ENCODE assay signal across 19 cellular contexts in the genomic region with DNA sequence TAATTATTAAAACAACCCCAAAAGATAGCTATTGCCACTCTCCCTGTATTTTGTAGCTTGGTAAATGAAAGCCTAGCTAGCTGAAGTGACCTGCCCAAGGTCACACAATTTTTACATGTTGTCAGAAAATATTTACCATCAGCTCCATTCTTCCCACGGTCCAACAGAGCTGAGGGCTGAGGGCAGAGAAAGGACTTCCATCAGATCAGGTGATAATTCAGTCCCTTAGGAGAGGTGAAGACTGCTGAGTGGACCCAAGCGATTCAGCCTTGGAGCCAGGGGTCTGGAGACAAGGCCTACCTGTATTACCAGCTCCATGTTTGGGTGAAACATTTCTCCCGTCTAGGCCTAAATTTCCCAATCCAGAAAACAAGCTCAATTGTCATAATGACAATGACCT.
DNase-seq lines count a peak whose midpoint lies in the region; ATAC-seq, FAIRE-seq and TF ChIP-seq lines count a peak whose summit lies in the region.
"Had no signal": no experiment of that assay in that cellular context is flagged by ENCODE, and none has a peak within 500 bp of the region (broad histone marks: within the 10 kb centered on the region; RNA-seq: fewer than 3 reads in every experiment).

No MANE protein-coding gene starts in this region.

- no peak for TF ChIP-seq CTCF in coronary artery (IDR thresholded peaks at IDR 0.05)
- no peak for TF ChIP-seq CTCF in H1 (IDR thresholded peaks at IDR 0.05; ENCODE audit: control extremely low read depth in 1 of 3, insufficient read depth in 1 of 3, low read depth in 1 of 3, low read length in 3 of 3)
- TF ChIP-seq CTCF in osteocyte (IDR thresholded peaks at IDR 0.05), result no peak
- no peak for TF ChIP-seq CTCF in mucosa of descending colon (IDR thresholded peaks at IDR 0.05)

- H3K23me2 ChIP-seq in H1 (ENCODE audit: low read depth, low read length), result no peaks in the 10 kb centered on the region

- TF ChIP-seq EP300 in H1 (IDR thresholded peaks at IDR 0.05; ENCODE audit: borderline replicate concordance in 1 of 2, low read depth in 2 of 2, low read length in 2 of 2), result no peak

- H4K91ac ChIP-seq in H1 (replicated peaks; ENCODE audit: insufficient read length, low read length) (no peak overlapping the region), trophoblast cell (ENCODE audit: low read depth, low read length) (no peak overlapping the region)

- FAIRE-seq in H1 (lab: Jason Lieb, UNC), result no peak
- FAIRE-seq: G401.6, GM12892 had no signal

- WGBS in H1 (ENCODE audit: extremely low coverage in 1 of 2, insufficient coverage in 1 of 2, insufficient read length in 1 of 2, insufficient replicate concordance in 2 of 2, low coverage in 1 of 2, low lambda C conversion rate in 2 of 2, missing lambda C conversion rate in 1 of 2), 2 experiments, result 96% methylated on average over 3 of the region's 3 CpGs; no CpG with 5 or more reads in 1 of the 2 experiments
- no CpG with 5 or more reads among the region's 3 CpGs for WGBS in trophoblast cell (ENCODE audit: extremely low coverage, insufficient coverage, insufficient read length)

- H3K9me3 ChIP-seq in H1 (ENCODE audit: insufficient read depth in 2 of 2, low read depth in 1 of 2, low read length in 1 of 2) (no peaks in the 10 kb centered on the region), trophoblast cell (ENCODE audit: insufficient read depth, low read depth, low read length) (no peaks in the 10 kb centered on the region), mucosa of descending colon (no peaks in the 10 kb centered on the region)
- H3K9me3 ChIP-seq: BLaER1, Caco-2 had no signal

- H3K4me3 ChIP-seq in coronary artery (no peak overlapping the region), H1 (ENCODE audit: extremely low read depth in 1 of 4, insufficient read depth in 2 of 4, low read depth in 3 of 4, low read length in 4 of 4) (no peak overlapping the region), trophoblast cell (ENCODE audit: low read depth, low read length) (no peak overlapping the region), mucosa of descending colon (no peak overlapping the region)
- H3K4me3 ChIP-seq: BLaER1 had no signal

- H3K27me3 ChIP-seq in H1 (replicated peaks in 1 of 4; ENCODE audit: control insufficient read depth in 3 of 4, extremely low read depth in 1 of 4, insufficient read depth in 3 of 4, low read length in 3 of 4) (no peaks in the 10 kb centered on the region), trophoblast cell (ENCODE audit: insufficient read depth, low read length) (no peaks in the 10 kb centered on the region)
- H3K27me3 ChIP-seq: BLaER1 had no signal

- CTCF ChIA-PET in H1 (lab: Charles Lee; ENCODE audit: partially characterized antibody), result interaction anchor here (0.6 to 1.2 kb wide), 4 partner anchors 38 to 1588 kb away, joined by 3 to 5 read pairs (median 3); no protein-coding TSS in a partner anchor

- H2BK120ac ChIP-seq in H1 (replicated peaks; ENCODE audit: low read depth, low read length), result no peak overlapping the region
- H2BK120ac ChIP-seq in trophoblast cell (ENCODE audit: insufficient read depth, low read length, poor library complexity), result no peak overlapping the region

- H3K27me3 Mint-ChIP-seq in osteocyte (ENCODE audit: unreplicated experiment), result no peaks in the 10 kb centered on the region
- H3K27me3 Mint-ChIP-seq: B cell had no signal

- no peak overlapping the region for H3K23ac ChIP-seq in H1 (ENCODE audit: insufficient read length)
- no peak overlapping the region for H3K23ac ChIP-seq in trophoblast cell (ENCODE audit: low read length)

- DNase-seq in coronary artery (ENCODE audit: low spot score), result peak; percentile 47
- no peak for DNase-seq in H1 (ENCODE audit: low read depth in 1 of 2, low spot score in 2 of 2)
- DNase-seq in osteocyte (ENCODE audit: extremely low spot score, unreplicated experiment), result peak; percentile 36
- no peak for DNase-seq in dedifferentiated amniotic fluid mesenchymal stem cell (ENCODE audit: extremely low spot score)
- DNase-seq in trophoblast cell, result no peak
- DNase-seq in mucosa of descending colon, result no peak
- DNase-seq: Caco-2; CD4-positive, CD25-positive, alpha-beta regulatory T cell; CD8-positive, alpha-beta T cell; DMS153; DND-41; GOT3; H7; HCEC 1CT had no signal

- H3K4me2 ChIP-seq in H1 (ENCODE audit: insufficient read depth in 1 of 2, low read depth in 2 of 2, low read length in 2 of 2) (no peak overlapping the region), trophoblast cell (ENCODE audit: low read length) (no peak overlapping the region)
- H3K4me2 ChIP-seq: BLaER1 had no signal

- intact Hi-C loops in mucosa of descending colon (cut with DNase I, micrococcal nuclease), result no loop called here

- no peak overlapping the region for H4K5ac ChIP-seq in H1 (ENCODE audit: insufficient read length, low read depth, low read length)

- no peak overlapping the region for H2BK15ac ChIP-seq in H1 (ENCODE audit: low read length)

- no peak overlapping the region for H2BK5ac ChIP-seq in H1 (ENCODE audit: low read depth, low read length)
- no peak overlapping the region for H2BK5ac ChIP-seq in trophoblast cell (ENCODE audit: low read depth, low read length, poor library complexity)

- H3K4me1 Mint-ChIP-seq in osteocyte (ENCODE audit: unreplicated experiment), result no peaks in the 10 kb centered on the region
- H3K4me1 Mint-ChIP-seq: B cell; CD4-positive, CD25-positive, alpha-beta regulatory T cell had no signal

- H3K27ac ChIP-seq in coronary artery (no peak overlapping the region), H1 (ENCODE audit: low read depth, low read length) (no peak overlapping the region), trophoblast cell (ENCODE audit: low read depth, low read length) (no peak overlapping the region)
- H3K27ac ChIP-seq: BLaER1, C4-2B had no signal

- H2AFZ ChIP-seq in H1 (ENCODE audit: low read length) (no peak overlapping the region), trophoblast cell (ENCODE audit: insufficient read depth, low read length, poor library complexity) (no peak overlapping the region)

- H3K4me1 ChIP-seq in H1 (replicated peaks in 1 of 4; ENCODE audit: control insufficient read depth in 3 of 4, insufficient read depth in 4 of 4, low read length in 3 of 4), result no peaks in the 10 kb centered on the region; a peak in 1 of 7 replicates
- H3K4me1 ChIP-seq in trophoblast cell (ENCODE audit: control insufficient read depth in 1 of 2, insufficient read depth in 2 of 2, low read length in 2 of 2), result no peaks in the 10 kb centered on the region
- H3K4me1 ChIP-seq in mucosa of descending colon (ENCODE audit: low read depth), result no peaks in the 10 kb centered on the region
- H3K4me1 ChIP-seq: Caco-2 had no signal

- H4K20me1 ChIP-seq in H1 (replicated peaks in 1 of 2; ENCODE audit: control insufficient read depth in 1 of 2, insufficient read depth in 2 of 2, low read length in 2 of 2), result no peaks in the 10 kb centered on the region
- H4K20me1 ChIP-seq: BLaER1 had no signal

- no peak for ATAC-seq in mucosa of descending colon
- ATAC-seq: CD8-positive, alpha-beta T cell had no signal

- H3K27ac Mint-ChIP-seq in osteocyte (ENCODE audit: unreplicated experiment), result no peak overlapping the region
- H3K27ac Mint-ChIP-seq: B cell; CD4-positive, CD25-positive, alpha-beta regulatory T cell; CD8-positive, alpha-beta T cell had no signal

- TF ChIP-seq RAD21 in H1 (IDR thresholded peaks at IDR 0.05 in 1 of 2, conservative IDR thresholded peaks at IDR 0.05 in 1 of 2; ENCODE audit: low read depth in 2 of 2, low read length in 2 of 2), result no peak

- no peak overlapping the region for H3K56ac ChIP-seq in H1 (replicated peaks; ENCODE audit: insufficient read length, low read depth, low read length)

- H3K14ac ChIP-seq in H1 (ENCODE audit: insufficient read length), result no peak overlapping the region
- no peak overlapping the region for H3K14ac ChIP-seq in trophoblast cell (ENCODE audit: low read length)

- H3K36me3 ChIP-seq in H1 (ENCODE audit: control insufficient read depth in 2 of 4, insufficient read depth in 4 of 4, low read length in 3 of 4) (no peaks in the 10 kb centered on the region), trophoblast cell (ENCODE audit: control insufficient read depth in 1 of 2, insufficient read depth in 2 of 2, low read length in 2 of 2) (no peaks in the 10 kb centered on the region), mucosa of descending colon (ENCODE audit: low read depth) (no peaks in the 10 kb centered on the region)
- H3K36me3 ChIP-seq: BLaER1 had no signal

- H2AK5ac ChIP-seq in H1 (ENCODE audit: low read depth, low read length) (no peak overlapping the region), trophoblast cell (ENCODE audit: low read length) (no peak overlapping the region)

- H4K8ac ChIP-seq in H1 (ENCODE audit: extremely low read depth, insufficient read depth, low read length) (no peak overlapping the region; the same call in 1 of the 2 replicates), trophoblast cell (ENCODE audit: low read depth, low read length) (no peak overlapping the region)

- H2BK12ac ChIP-seq in H1 (ENCODE audit: low read depth, low read length), result peak overlapping the region; percentile 39; the same call in 1 of the 2 replicates
- H2BK12ac ChIP-seq in trophoblast cell (ENCODE audit: low read length), result no peak overlapping the region

- peaks cover 15% of the 10 kb centered on the region for H3K9me3 Mint-ChIP-seq in osteocyte (ENCODE audit: unreplicated experiment)
- H3K9me3 Mint-ChIP-seq: CD8-positive, alpha-beta T cell had no signal

- H3K4me3 Mint-ChIP-seq in osteocyte (ENCODE audit: unreplicated experiment), result no peak overlapping the region
- H3K4me3 Mint-ChIP-seq: B cell; CD4-positive, CD25-positive, alpha-beta regulatory T cell; CD8-positive, alpha-beta T cell had no signal

- no peak for TF ChIP-seq POLR2A in H1 (IDR thresholded peaks at IDR 0.05; ENCODE audit: control extremely low read depth in 1 of 2, low read depth in 2 of 2, low read length in 2 of 2)

- H3K9ac ChIP-seq in H1 (replicated peaks in 1 of 4; ENCODE audit: extremely low read depth in 1 of 4, low read depth in 3 of 4, low read length in 3 of 4) (no peak overlapping the region), trophoblast cell (ENCODE audit: low read length) (no peak overlapping the region)
- H3K9ac ChIP-seq: BLaER1 had no signal

- no peak overlapping the region for H2BK20ac ChIP-seq in H1 (ENCODE audit: low read length)

- POLR2A ChIA-PET in H1 (lab: Charles Lee; ENCODE audit: partially characterized antibody), result no interaction called here

- H3K18ac ChIP-seq in H1 (ENCODE audit: extremely low read depth, low read length) (no peak overlapping the region), trophoblast cell (ENCODE audit: low read length) (no peak overlapping the region)

- H3K79me1 ChIP-seq in H1 (ENCODE audit: low read depth, low read length) (no peaks in the 10 kb centered on the region), trophoblast cell (ENCODE audit: low read length) (no peaks in the 10 kb centered on the region)

- H3K79me2 ChIP-seq in H1 (ENCODE audit: control insufficient read depth in 1 of 2, insufficient read depth in 2 of 2, low read length in 2 of 2) (no peaks in the 10 kb centered on the region), trophoblast cell (ENCODE audit: control insufficient read depth, insufficient read depth, low read length, poor library complexity) (no peaks in the 10 kb centered on the region)

- no peak overlapping the region for H4K12ac ChIP-seq in trophoblast cell (ENCODE audit: low read depth, low read length)

- H3K36me3 Mint-ChIP-seq in osteocyte (ENCODE audit: unreplicated experiment), result no peaks in the 10 kb centered on the region
- H3K36me3 Mint-ChIP-seq: CD4-positive, CD25-positive, alpha-beta regulatory T cell; CD8-positive, alpha-beta T cell had no signal

- H3K4ac ChIP-seq in H1 (replicated peaks; ENCODE audit: insufficient read length, low read depth, low read length) (no peak overlapping the region), trophoblast cell (ENCODE audit: low read depth, low read length) (no peak overlapping the region)

Comparison
In these comparisons a context has a peak if more than half of its experiments do, and no peak if none do; other contexts are left out.
1. DNase-seq: peak in coronary artery (single experiment) and osteocyte (single experiment); none in H1 (0 of 2), dedifferentiated amniotic fluid mesenchymal stem cell (single experiment), trophoblast cell (0 of 2) and mucosa of descending colon (0 of 3).